ENCODE assay signal across 1 cellular context in genomic region chr19:45405435-45406164, GRCh38.
A peak's percentile ranks its signal among the peaks of the same experiment; 100 is the strongest.
TF ChIP-seq lines count a peak whose summit lies in the region.

No MANE protein-coding gene starts in this region.

TF ChIP-seq in HepG2, 621 proteins besides CTCF, POLR2A, EP300 and RAD21 (continued from another document):
- TF ChIP-seq HMGXB3 (CRISPR knock-in tag; IDR thresholded peaks at IDR 0.05; ENCODE audit: borderline replicate concordance) (no peak), ZNF878 (CRISPR knock-in tag; IDR thresholded peaks at IDR 0.05) (no peak), NPAS2 (CRISPR knock-in tag; IDR thresholded peaks at IDR 0.05; ENCODE audit: borderline replicate concordance) (no peak), ZNF552 (CRISPR knock-in tag; IDR thresholded peaks at IDR 0.05; ENCODE audit: borderline replicate concordance) (no peak), SMARCE1 (IDR thresholded peaks at IDR 0.05; ENCODE audit: borderline replicate concordance) (no peak), NR1H2 (CRISPR knock-in tag; IDR thresholded peaks at IDR 0.05; ENCODE audit: borderline replicate concordance, low read depth) (no peak), ATF7-NPFF (CRISPR knock-in tag; IDR thresholded peaks at IDR 0.05; ENCODE audit: low read depth) (no peak), ZC3H4 (CRISPR knock-in tag; IDR thresholded peaks at IDR 0.05; ENCODE audit: borderline replicate concordance) (no peak), ELF3 (CRISPR knock-in tag; IDR thresholded peaks at IDR 0.05) (no peak), AGO1 (IDR thresholded peaks at IDR 0.05; ENCODE audit: low read depth, low read length, poor library complexity, severe bottlenecking) (no peak), KAT7 (CRISPR knock-in tag; IDR thresholded peaks at IDR 0.05; ENCODE audit: borderline replicate concordance) (no peak), SIX4 (CRISPR knock-in tag; IDR thresholded peaks at IDR 0.05) (no peak), TCF7 (IDR thresholded peaks at IDR 0.05; ENCODE audit: low read depth) (no peak), TCF12 (IDR thresholded peaks at IDR 0.05) (no peak), TCF12 (CRISPR knock-in tag; IDR thresholded peaks at IDR 0.05) (no peak), RFXANK (CRISPR knock-in tag; IDR thresholded peaks at IDR 0.05) (no peak), TAF1 (CRISPR knock-in tag; IDR thresholded peaks at IDR 0.05) (no peak; the same call in 1 of the 2 replicates), CENPX (CRISPR knock-in tag; IDR thresholded peaks at IDR 0.05) (no peak), ZFP90 (CRISPR knock-in tag; IDR thresholded peaks at IDR 0.05; ENCODE audit: borderline replicate concordance) (no peak; the same call in 1 of the 2 replicates), SP2 (CRISPR knock-in tag; IDR thresholded peaks at IDR 0.05) (no peak), RERE (CRISPR knock-in tag; IDR thresholded peaks at IDR 0.05; ENCODE audit: low read depth) (no peak), ZNF101 (CRISPR knock-in tag; IDR thresholded peaks at IDR 0.05; ENCODE audit: borderline replicate concordance, low read depth) (no peak), GTF2F1 (IDR thresholded peaks at IDR 0.05; ENCODE audit: low read length) (no peak), LCORL (IDR thresholded peaks at IDR 0.05) (no peak), LCORL (CRISPR knock-in tag; IDR thresholded peaks at IDR 0.05) (no peak; the same call in 1 of the 2 replicates), ZNF672 (CRISPR knock-in tag; IDR thresholded peaks at IDR 0.05) (no peak), ZNF24 (IDR thresholded peaks at IDR 0.05) (no peak), FOXK1 (CRISPR knock-in tag; IDR thresholded peaks at IDR 0.05; ENCODE audit: borderline replicate concordance, low read depth) (0 out of 2 replicates have a peak, but pooled peaks have one; percentile 12), ZNF570 (CRISPR knock-in tag; IDR thresholded peaks at IDR 0.05; ENCODE audit: borderline replicate concordance) (no peak)
- TF ChIP-seq, protein P1, sequence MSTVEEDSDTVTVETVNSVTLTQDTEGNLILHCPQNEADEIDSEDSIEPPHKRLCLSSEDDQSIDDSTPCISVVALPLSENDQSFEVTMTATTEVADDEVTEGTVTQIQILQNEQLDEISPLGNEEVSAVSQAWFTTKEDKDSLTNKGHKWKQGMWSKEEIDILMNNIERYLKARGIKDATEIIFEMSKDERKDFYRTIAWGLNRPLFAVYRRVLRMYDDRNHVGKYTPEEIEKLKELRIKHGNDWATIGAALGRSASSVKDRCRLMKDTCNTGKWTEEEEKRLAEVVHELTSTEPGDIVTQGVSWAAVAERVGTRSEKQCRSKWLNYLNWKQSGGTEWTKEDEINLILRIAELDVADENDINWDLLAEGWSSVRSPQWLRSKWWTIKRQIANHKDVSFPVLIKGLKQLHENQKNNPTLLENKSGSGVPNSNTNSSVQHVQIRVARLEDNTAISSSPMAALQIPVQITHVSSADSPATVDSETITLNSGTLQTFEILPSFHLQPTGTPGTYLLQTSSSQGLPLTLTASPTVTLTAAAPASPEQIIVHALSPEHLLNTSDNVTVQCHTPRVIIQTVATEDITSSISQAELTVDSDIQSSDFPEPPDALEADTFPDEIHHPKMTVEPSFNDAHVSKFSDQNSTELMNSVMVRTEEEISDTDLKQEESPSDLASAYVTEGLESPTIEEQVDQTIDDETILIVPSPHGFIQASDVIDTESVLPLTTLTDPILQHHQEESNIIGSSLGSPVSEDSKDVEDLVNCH (CRISPR knock-in tag; IDR thresholded peaks at IDR 0.05): no peak
- TF ChIP-seq, protein P2, sequence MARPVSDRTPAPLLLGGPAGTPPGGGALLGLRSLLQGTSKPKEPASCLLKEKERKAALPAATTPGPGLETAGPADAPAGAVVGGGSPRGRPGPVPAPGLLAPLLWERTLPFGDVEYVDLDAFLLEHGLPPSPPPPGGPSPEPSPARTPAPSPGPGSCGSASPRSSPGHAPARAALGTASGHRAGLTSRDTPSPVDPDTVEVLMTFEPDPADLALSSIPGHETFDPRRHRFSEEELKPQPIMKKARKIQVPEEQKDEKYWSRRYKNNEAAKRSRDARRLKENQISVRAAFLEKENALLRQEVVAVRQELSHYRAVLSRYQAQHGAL (CRISPR knock-in tag; IDR thresholded peaks at IDR 0.05; ENCODE audit: not compliant biosample characterization): no peak
- TF ChIP-seq, protein P3, sequence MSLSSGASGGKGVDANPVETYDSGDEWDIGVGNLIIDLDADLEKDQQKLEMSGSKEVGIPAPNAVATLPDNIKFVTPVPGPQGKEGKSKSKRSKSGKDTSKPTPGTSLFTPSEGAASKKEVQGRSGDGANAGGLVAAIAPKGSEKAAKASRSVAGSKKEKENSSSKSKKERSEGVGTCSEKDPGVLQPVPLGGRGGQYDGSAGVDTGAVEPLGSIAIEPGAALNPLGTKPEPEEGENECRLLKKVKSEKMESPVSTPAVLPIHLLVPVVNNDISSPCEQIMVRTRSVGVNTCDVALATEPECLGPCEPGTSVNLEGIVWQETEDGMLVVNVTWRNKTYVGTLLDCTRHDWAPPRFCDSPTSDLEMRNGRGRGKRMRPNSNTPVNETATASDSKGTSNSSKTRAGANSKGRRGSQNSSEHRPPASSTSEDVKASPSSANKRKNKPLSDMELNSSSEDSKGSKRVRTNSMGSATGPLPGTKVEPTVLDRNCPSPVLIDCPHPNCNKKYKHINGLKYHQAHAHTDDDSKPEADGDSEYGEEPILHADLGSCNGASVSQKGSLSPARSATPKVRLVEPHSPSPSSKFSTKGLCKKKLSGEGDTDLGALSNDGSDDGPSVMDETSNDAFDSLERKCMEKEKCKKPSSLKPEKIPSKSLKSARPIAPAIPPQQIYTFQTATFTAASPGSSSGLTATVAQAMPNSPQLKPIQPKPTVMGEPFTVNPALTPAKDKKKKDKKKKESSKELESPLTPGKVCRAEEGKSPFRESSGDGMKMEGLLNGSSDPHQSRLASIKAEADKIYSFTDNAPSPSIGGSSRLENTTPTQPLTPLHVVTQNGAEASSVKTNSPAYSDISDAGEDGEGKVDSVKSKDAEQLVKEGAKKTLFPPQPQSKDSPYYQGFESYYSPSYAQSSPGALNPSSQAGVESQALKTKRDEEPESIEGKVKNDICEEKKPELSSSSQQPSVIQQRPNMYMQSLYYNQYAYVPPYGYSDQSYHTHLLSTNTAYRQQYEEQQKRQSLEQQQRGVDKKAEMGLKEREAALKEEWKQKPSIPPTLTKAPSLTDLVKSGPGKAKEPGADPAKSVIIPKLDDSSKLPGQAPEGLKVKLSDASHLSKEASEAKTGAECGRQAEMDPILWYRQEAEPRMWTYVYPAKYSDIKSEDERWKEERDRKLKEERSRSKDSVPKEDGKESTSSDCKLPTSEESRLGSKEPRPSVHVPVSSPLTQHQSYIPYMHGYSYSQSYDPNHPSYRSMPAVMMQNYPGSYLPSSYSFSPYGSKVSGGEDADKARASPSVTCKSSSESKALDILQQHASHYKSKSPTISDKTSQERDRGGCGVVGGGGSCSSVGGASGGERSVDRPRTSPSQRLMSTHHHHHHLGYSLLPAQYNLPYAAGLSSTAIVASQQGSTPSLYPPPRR (CRISPR knock-in tag; IDR thresholded peaks at IDR 0.05; ENCODE audit: borderline replicate concordance): no peak
- TF ChIP-seq, protein P4, sequence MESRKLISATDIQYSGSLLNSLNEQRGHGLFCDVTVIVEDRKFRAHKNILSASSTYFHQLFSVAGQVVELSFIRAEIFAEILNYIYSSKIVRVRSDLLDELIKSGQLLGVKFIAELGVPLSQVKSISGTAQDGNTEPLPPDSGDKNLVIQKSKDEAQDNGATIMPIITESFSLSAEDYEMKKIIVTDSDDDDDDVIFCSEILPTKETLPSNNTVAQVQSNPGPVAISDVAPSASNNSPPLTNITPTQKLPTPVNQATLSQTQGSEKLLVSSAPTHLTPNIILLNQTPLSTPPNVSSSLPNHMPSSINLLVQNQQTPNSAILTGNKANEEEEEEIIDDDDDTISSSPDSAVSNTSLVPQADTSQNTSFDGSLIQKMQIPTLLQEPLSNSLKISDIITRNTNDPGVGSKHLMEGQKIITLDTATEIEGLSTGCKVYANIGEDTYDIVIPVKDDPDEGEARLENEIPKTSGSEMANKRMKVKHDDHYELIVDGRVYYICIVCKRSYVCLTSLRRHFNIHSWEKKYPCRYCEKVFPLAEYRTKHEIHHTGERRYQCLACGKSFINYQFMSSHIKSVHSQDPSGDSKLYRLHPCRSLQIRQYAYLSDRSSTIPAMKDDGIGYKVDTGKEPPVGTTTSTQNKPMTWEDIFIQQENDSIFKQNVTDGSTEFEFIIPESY (CRISPR knock-in tag; IDR thresholded peaks at IDR 0.05): no peak
TF ChIP-seq in HepG2: peak in this region for 92.
